Comparison of ENCODE assay signal across 1 cellular context in the genomic region with DNA sequence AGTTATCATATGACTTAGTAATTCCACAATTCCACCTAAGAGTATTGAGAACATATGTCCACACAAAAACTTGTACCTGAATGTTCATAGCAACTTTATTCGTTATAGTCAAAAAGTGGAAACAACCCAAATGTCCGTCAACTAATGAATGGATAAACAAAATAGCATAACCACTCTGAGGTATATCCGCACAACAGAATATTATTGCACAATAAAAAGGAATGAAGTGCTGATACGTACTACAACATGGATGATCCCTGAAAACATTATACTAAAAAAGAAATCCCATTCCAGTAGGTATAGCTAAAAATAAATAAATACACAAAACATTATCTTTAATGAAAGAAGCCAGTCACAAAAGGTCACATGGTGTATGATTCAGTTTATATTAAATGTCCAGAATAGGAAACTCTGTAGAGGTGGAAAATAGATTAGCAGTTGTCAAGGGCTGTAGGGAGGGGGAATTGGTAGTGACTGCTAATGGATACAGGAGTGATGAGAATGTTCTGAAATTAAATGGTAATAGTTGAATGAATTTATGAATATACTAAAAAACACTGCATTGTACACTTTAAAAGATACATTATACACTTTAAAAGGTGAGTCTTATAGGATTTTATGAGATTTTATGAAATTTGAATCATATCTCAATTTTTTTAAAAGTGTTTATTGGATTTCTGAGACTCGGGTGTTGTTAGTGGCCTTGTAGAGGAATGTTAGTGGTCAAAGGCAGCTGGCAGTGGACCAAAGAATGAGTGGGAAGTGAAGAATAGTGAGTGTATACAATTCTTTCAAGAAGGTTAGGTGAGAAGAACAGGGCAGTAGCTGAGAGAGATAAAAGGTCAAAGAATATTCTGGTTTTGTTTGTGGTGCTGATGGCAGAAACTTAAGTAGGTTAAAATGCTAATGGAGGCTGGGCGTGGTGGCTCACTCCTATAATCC.
TF ChIP-seq lines count a peak whose summit lies in the region.

No MANE protein-coding gene starts in this region.

TF ChIP-seq in WTC11, 78 proteins besides CTCF, POLR2A, EP300 and RAD21 (continued from another document):
- TF ChIP-seq, protein P1, sequence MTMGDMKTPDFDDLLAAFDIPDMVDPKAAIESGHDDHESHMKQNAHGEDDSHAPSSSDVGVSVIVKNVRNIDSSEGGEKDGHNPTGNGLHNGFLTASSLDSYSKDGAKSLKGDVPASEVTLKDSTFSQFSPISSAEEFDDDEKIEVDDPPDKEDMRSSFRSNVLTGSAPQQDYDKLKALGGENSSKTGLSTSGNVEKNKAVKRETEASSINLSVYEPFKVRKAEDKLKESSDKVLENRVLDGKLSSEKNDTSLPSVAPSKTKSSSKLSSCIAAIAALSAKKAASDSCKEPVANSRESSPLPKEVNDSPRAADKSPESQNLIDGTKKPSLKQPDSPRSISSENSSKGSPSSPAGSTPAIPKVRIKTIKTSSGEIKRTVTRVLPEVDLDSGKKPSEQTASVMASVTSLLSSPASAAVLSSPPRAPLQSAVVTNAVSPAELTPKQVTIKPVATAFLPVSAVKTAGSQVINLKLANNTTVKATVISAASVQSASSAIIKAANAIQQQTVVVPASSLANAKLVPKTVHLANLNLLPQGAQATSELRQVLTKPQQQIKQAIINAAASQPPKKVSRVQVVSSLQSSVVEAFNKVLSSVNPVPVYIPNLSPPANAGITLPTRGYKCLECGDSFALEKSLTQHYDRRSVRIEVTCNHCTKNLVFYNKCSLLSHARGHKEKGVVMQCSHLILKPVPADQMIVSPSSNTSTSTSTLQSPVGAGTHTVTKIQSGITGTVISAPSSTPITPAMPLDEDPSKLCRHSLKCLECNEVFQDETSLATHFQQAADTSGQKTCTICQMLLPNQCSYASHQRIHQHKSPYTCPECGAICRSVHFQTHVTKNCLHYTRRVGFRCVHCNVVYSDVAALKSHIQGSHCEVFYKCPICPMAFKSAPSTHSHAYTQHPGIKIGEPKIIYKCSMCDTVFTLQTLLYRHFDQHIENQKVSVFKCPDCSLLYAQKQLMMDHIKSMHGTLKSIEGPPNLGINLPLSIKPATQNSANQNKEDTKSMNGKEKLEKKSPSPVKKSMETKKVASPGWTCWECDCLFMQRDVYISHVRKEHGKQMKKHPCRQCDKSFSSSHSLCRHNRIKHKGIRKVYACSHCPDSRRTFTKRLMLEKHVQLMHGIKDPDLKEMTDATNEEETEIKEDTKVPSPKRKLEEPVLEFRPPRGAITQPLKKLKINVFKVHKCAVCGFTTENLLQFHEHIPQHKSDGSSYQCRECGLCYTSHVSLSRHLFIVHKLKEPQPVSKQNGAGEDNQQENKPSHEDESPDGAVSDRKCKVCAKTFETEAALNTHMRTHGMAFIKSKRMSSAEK (CRISPR knock-in tag; IDR thresholded peaks at IDR 0.05; ENCODE audit: borderline replicate concordance) = no peak
- TF ChIP-seq, protein P2, sequence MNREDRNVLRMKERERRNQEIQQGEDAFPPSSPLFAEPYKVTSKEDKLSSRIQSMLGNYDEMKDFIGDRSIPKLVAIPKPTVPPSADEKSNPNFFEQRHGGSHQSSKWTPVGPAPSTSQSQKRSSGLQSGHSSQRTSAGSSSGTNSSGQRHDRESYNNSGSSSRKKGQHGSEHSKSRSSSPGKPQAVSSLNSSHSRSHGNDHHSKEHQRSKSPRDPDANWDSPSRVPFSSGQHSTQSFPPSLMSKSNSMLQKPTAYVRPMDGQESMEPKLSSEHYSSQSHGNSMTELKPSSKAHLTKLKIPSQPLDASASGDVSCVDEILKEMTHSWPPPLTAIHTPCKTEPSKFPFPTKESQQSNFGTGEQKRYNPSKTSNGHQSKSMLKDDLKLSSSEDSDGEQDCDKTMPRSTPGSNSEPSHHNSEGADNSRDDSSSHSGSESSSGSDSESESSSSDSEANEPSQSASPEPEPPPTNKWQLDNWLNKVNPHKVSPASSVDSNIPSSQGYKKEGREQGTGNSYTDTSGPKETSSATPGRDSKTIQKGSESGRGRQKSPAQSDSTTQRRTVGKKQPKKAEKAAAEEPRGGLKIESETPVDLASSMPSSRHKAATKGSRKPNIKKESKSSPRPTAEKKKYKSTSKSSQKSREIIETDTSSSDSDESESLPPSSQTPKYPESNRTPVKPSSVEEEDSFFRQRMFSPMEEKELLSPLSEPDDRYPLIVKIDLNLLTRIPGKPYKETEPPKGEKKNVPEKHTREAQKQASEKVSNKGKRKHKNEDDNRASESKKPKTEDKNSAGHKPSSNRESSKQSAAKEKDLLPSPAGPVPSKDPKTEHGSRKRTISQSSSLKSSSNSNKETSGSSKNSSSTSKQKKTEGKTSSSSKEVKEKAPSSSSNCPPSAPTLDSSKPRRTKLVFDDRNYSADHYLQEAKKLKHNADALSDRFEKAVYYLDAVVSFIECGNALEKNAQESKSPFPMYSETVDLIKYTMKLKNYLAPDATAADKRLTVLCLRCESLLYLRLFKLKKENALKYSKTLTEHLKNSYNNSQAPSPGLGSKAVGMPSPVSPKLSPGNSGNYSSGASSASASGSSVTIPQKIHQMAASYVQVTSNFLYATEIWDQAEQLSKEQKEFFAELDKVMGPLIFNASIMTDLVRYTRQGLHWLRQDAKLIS (CRISPR knock-in tag; IDR thresholded peaks at IDR 0.05; ENCODE audit: borderline replicate concordance) = no peak
- TF ChIP-seq, protein P3, sequence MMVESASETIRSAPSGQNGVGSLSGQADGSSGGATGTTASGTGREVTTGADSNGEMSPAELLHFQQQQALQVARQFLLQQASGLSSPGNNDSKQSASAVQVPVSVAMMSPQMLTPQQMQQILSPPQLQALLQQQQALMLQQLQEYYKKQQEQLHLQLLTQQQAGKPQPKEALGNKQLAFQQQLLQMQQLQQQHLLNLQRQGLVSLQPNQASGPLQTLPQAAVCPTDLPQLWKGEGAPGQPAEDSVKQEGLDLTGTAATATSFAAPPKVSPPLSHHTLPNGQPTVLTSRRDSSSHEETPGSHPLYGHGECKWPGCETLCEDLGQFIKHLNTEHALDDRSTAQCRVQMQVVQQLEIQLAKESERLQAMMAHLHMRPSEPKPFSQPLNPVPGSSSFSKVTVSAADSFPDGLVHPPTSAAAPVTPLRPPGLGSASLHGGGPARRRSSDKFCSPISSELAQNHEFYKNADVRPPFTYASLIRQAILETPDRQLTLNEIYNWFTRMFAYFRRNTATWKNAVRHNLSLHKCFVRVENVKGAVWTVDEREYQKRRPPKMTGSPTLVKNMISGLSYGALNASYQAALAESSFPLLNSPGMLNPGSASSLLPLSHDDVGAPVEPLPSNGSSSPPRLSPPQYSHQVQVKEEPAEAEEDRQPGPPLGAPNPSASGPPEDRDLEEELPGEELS (CRISPR knock-in tag; IDR thresholded peaks at IDR 0.05) = no peak
- TF ChIP-seq, protein P4, sequence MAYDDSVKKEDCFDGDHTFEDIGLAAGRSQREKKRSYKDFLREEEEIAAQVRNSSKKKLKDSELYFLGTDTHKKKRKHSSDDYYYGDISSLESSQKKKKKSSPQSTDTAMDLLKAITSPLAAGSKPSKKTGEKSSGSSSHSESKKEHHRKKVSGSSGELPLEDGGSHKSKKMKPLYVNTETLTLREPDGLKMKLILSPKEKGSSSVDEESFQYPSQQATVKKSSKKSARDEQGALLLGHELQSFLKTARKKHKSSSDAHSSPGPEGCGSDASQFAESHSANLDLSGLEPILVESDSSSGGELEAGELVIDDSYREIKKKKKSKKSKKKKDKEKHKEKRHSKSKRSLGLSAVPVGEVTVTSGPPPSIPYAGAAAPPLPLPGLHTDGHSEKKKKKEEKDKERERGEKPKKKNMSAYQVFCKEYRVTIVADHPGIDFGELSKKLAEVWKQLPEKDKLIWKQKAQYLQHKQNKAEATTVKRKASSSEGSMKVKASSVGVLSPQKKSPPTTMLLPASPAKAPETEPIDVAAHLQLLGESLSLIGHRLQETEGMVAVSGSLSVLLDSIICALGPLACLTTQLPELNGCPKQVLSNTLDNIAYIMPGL (CRISPR knock-in tag; IDR thresholded peaks at IDR 0.05) = no peak
- TF ChIP-seq, protein P5, sequence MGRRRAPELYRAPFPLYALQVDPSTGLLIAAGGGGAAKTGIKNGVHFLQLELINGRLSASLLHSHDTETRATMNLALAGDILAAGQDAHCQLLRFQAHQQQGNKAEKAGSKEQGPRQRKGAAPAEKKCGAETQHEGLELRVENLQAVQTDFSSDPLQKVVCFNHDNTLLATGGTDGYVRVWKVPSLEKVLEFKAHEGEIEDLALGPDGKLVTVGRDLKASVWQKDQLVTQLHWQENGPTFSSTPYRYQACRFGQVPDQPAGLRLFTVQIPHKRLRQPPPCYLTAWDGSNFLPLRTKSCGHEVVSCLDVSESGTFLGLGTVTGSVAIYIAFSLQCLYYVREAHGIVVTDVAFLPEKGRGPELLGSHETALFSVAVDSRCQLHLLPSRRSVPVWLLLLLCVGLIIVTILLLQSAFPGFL (CRISPR knock-in tag; IDR thresholded peaks at IDR 0.05; ENCODE audit: borderline replicate concordance) = no peak
- TF ChIP-seq NFYB (CRISPR knock-in tag; conservative IDR thresholded peaks at IDR 0.05; ENCODE audit: low read depth) (no peak), RORB (CRISPR knock-in tag; IDR thresholded peaks at IDR 0.05) (no peak), JAZF1 (CRISPR knock-in tag; IDR thresholded peaks at IDR 0.05) (no peak), NFE2L1 (CRISPR knock-in tag; IDR thresholded peaks at IDR 0.05) (no peak)
